Comparison of ENCODE assay signal across 2 cellular contexts in genomic region chr3:18446067-18446793, GRCh38.
TF ChIP-seq lines count a peak whose summit lies in the region.

No MANE protein-coding gene starts in this region.

TF ChIP-seq in GM23338, 12 proteins besides CTCF, POLR2A, EP300 and RAD21 (continued from another document):
- TF ChIP-seq REST (IDR thresholded peaks at IDR 0.05; ENCODE audit: unreplicated experiment) (no peak), NANOG (IDR thresholded peaks at IDR 0.05; ENCODE audit: borderline replicate concordance) (no peak), ZNF462 (CRISPR knock-in tag; IDR thresholded peaks at IDR 0.05) (no peak), ZNF114 (CRISPR knock-in tag; IDR thresholded peaks at IDR 0.05) (no peak), EZH2 (IDR thresholded peaks at IDR 0.05; ENCODE audit: low read depth, unreplicated experiment) (no peak), ZNF331 (CRISPR knock-in tag; IDR thresholded peaks at IDR 0.05; ENCODE audit: low read depth) (no peak), STAT1 (IDR thresholded peaks at IDR 0.05; ENCODE audit: unreplicated experiment) (no peak), CREB1 (CRISPR knock-in tag; IDR thresholded peaks at IDR 0.05; ENCODE audit: low read depth) (no peak), POLR2AphosphoS5 (IDR thresholded peaks at IDR 0.05; ENCODE audit: low read depth) (no peak), EZH2phosphoT487 (IDR thresholded peaks at IDR 0.05; ENCODE audit: unreplicated experiment) (no peak), ETS1 (IDR thresholded peaks at IDR 0.05) (no peak)

TF ChIP-seq in SK-N-SH, 30 proteins besides CTCF, POLR2A, EP300 and RAD21 (continued from another document):
- no peak for TF ChIP-seq ZBTB33 (IDR thresholded peaks at IDR 0.05; ENCODE audit: borderline replicate concordance, low read depth)
TF ChIP-seq in SK-N-SH: peak in this region for 0.
